In the genomic region with DNA sequence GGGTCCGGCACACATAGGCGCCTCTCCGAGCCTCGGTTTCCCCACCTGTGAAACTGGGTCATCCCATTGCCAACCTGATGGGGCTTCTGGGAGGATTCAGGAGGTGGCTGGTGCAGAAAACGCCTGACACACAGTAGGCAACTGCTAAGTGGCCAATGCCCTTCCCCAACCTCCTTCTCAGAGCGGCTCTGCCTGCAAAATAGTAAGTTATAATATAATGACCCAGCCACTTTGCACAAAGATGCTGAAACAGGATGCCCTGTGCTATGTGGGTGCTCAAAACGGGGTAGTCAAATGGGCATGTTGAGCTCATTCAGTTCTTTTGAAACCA, we compare ENCODE assay signal across 8 cellular contexts. TPM values are rescaled to one million over a fixed set of nuclear protein-coding genes. Genes with fewer than 3 reads are reported as not detected.
A peak's percentile ranks its signal among the peaks of the same experiment; 100 is the strongest.
DNase-seq lines count a peak whose midpoint lies in the region; ATAC-seq and TF ChIP-seq lines count a peak whose summit lies in the region.

No MANE protein-coding gene starts in this region.

- H3K36me3 Mint-ChIP-seq in activated CD4-positive, alpha-beta T cell treated with anti-CD3 and anti-CD28 coated beads for 36 hours (ENCODE audit: low read depth): no peaks in the 10 kb centered on the region
- no peaks in the 10 kb centered on the region for H3K36me3 Mint-ChIP-seq in activated T-helper 17 cell treated with anti-CD3 and anti-CD28 coated beads, Interleukin-2, amount 50 U/mL, for 72 hours (ENCODE audit: low read depth)

- no peaks in the 10 kb centered on the region for H3K9me3 Mint-ChIP-seq in activated CD4-positive, alpha-beta T cell treated with anti-CD3 and anti-CD28 coated beads for 36 hours (ENCODE audit: low read depth)
- no peaks in the 10 kb centered on the region for H3K9me3 Mint-ChIP-seq in activated T-helper 17 cell treated with anti-CD3 and anti-CD28 coated beads, Interleukin-2, amount 50 U/mL, for 72 hours

- H3K27ac ChIP-seq in testis: no peak overlapping the region

- peaks cover 3% of the 10 kb centered on the region for H3K4me1 ChIP-seq in testis

- H3K27ac Mint-ChIP-seq in activated CD4-positive, alpha-beta T cell treated with anti-CD3 and anti-CD28 coated beads for 36 hours: no peak overlapping the region
- no peak overlapping the region for H3K27ac Mint-ChIP-seq in activated T-helper 17 cell treated with anti-CD3 and anti-CD28 coated beads, Interleukin-2, amount 50 U/mL, for 72 hours

- intact Hi-C loops in activated CD4-positive, alpha-beta T cell treated with anti-CD3 and anti-CD28 coated beads for 36 hours (cut with DNase I, micrococcal nuclease): loop anchor here (1.0 to 5.0 kb wide), 15 partner anchors 23 to 544 kb away; a partner anchor contains a TSS
- intact Hi-C loops in testis (cut with DNase I; ENCODE audit: low total_unique reads): loop anchor here (10.0 kb wide), 1 partner anchor 91 kb away; a partner anchor contains a TSS

- peak overlapping the region; percentile 50 for H3K4me3 Mint-ChIP-seq in activated CD4-positive, alpha-beta T cell treated with anti-CD3 and anti-CD28 coated beads for 36 hours
- H3K4me3 Mint-ChIP-seq in activated T-helper 17 cell treated with anti-CD3 and anti-CD28 coated beads, Interleukin-2, amount 50 U/mL, for 72 hours: peak overlapping the region; percentile 62

- no peak for DNase-seq in activated CD4-positive, alpha-beta T cell treated with anti-CD3 and anti-CD28 coated beads for 36 hours
- no peak for DNase-seq in activated CD4-positive, alpha-beta T cell treated with anti-CD3 and anti-CD28 coated beads for 1 hour
- DNase-seq in kidney epithelial cell (ENCODE audit: low read depth) (no peak), testis (no peak), NCI-H1694 treated with DMSO at 0.1 percent for 48 hours (lab: John Stamatoyannopoulos, UW) (no peak)

- H3K27me3 Mint-ChIP-seq in activated CD4-positive, alpha-beta T cell treated with anti-CD3 and anti-CD28 coated beads for 36 hours: no peaks in the 10 kb centered on the region
- no peaks in the 10 kb centered on the region for H3K27me3 Mint-ChIP-seq in activated T-helper 17 cell treated with anti-CD3 and anti-CD28 coated beads, Interleukin-2, amount 50 U/mL, for 72 hours

- TF ChIP-seq POLR2A in testis (IDR thresholded peaks at IDR 0.05): no peak

- H3K27me3 ChIP-seq in kidney epithelial cell (ENCODE audit: control insufficient read depth, insufficient read depth, low read length) (no peaks in the 10 kb centered on the region), testis (no peaks in the 10 kb centered on the region)

- H3K4me1 Mint-ChIP-seq in activated CD4-positive, alpha-beta T cell treated with anti-CD3 and anti-CD28 coated beads for 36 hours: peaks cover 5% of the 10 kb centered on the region
- peaks cover 5% of the 10 kb centered on the region for H3K4me1 Mint-ChIP-seq in activated T-helper 17 cell treated with anti-CD3 and anti-CD28 coated beads, Interleukin-2, amount 50 U/mL, for 72 hours

- H3K36me3 ChIP-seq in kidney epithelial cell (ENCODE audit: control insufficient read depth, insufficient read depth, low read length): no peaks in the 10 kb centered on the region
- H3K36me3 ChIP-seq in testis (ENCODE audit: low read depth, missing control alignments): no peaks in the 10 kb centered on the region

- 7 to 15% methylated on average over 6 to 7 of the region's 7 CpGs for WGBS in testis, 2 donors

- CTCF ChIA-PET in activated CD4-positive, alpha-beta T cell treated with anti-CD3 and anti-CD28 coated beads for 36 hours (lab: Charles Lee): interaction anchor here (0.5 to 2.8 kb wide), 15 partner anchors 8 to 469 kb away, joined by 3 to 18 read pairs (median 5); a partner anchor contains a TSS

- TF ChIP-seq CTCF in kidney epithelial cell (IDR thresholded peaks at IDR 0.05; ENCODE audit: insufficient read depth, low read length, poor library complexity, severe bottlenecking) (no peak), testis (IDR thresholded peaks at IDR 0.05) (no peak)

- H3K9me3 ChIP-seq in testis: no peaks in the 10 kb centered on the region

- H3K4me3 ChIP-seq in kidney epithelial cell (ENCODE audit: low read depth, low read length) (peak overlapping the region; percentile 79), testis (peak overlapping the region; percentile 69 to 82)

- POLR2A ChIA-PET in activated CD4-positive, alpha-beta T cell treated with anti-CD3 and anti-CD28 coated beads for 36 hours (lab: Charles Lee): interaction anchor here (0.6 to 1.2 kb wide), 6 partner anchors 12 to 100 kb away, joined by 3 to 6 read pairs (median 4); a partner anchor contains a TSS

- ATAC-seq in activated CD4-positive, alpha-beta T cell treated with anti-CD3 and anti-CD28 coated beads for 36 hours: no peak
- ATAC-seq in activated T-helper 17 cell treated with anti-CD3 and anti-CD28 coated beads, Interleukin-2, amount 50 U/mL, for 72 hours (replicated peaks): no peak
- ATAC-seq in GM19324 (IDR thresholded peaks at IDR 0.05; ENCODE audit: low FRiP score, unreplicated experiment): no peak
- ATAC-seq in GM18520 (IDR thresholded peaks at IDR 0.05; ENCODE audit: unreplicated experiment): no peak

RNA-seq across cellular contexts. Expression of a gene that starts 0.5 kb away (rescaled TPM):
- total RNA-seq in activated CD4-positive, alpha-beta T cell treated with anti-CD3 and anti-CD28 coated beads for 36 hours: 10 to 100 TPM in 1 of 2 experiments, 1 to 10 TPM in 1; 9.1 to 10.1 TPM
- total RNA-seq in activated T-helper 17 cell treated with anti-CD3 and anti-CD28 coated beads, Interleukin-2, amount 50 U/mL, for 72 hours: 10 to 100 TPM; 10.6 to 15.5 TPM
- 75.0 and 95.9 TPM in 2 replicates for total RNA-seq in kidney epithelial cell
- 10 to 100 TPM; 62.6 to 84.5 TPM for total RNA-seq in testis
- polyA plus RNA-seq in testis (ENCODE audit: insufficient read depth, low read depth, low replicate concordance): 35.3 TPM

RNA-seq across cellular contexts. Expression of a gene that starts 23.4 kb away (rescaled TPM):
- 10 to 100 TPM; 74.3 to 93.4 TPM for total RNA-seq in activated CD4-positive, alpha-beta T cell treated with anti-CD3 and anti-CD28 coated beads for 36 hours
- 10 to 100 TPM; 79.0 to 81.1 TPM for total RNA-seq in activated T-helper 17 cell treated with anti-CD3 and anti-CD28 coated beads, Interleukin-2, amount 50 U/mL, for 72 hours
- total RNA-seq in kidney epithelial cell (58.2 and 69.8 TPM in 2 replicates), testis (10 to 100 TPM; 84.4 to 95.2 TPM)
- 126 TPM for polyA plus RNA-seq in testis (ENCODE audit: insufficient read depth, low read depth, low replicate concordance)

RNA-seq across cellular contexts. Expression of a gene that starts 31.2 kb away (rescaled TPM):
- 100 to 1,000 TPM; 250 to 304 TPM for total RNA-seq in activated CD4-positive, alpha-beta T cell treated with anti-CD3 and anti-CD28 coated beads for 36 hours
- 100 to 1,000 TPM; 155 to 289 TPM for total RNA-seq in activated T-helper 17 cell treated with anti-CD3 and anti-CD28 coated beads, Interleukin-2, amount 50 U/mL, for 72 hours
- total RNA-seq in kidney epithelial cell (97.1 and 115 TPM in 2 replicates), testis (100 to 1,000 TPM; 164 to 177 TPM)
- 198 TPM for polyA plus RNA-seq in testis (ENCODE audit: insufficient read depth, low read depth, low replicate concordance)

RNA-seq across cellular contexts. Expression of a gene that starts 49.6 kb away (rescaled TPM):
- total RNA-seq in activated CD4-positive, alpha-beta T cell treated with anti-CD3 and anti-CD28 coated beads for 36 hours: 1 to 10 TPM; 7.4 to 7.9 TPM
- total RNA-seq in activated T-helper 17 cell treated with anti-CD3 and anti-CD28 coated beads, Interleukin-2, amount 50 U/mL, for 72 hours: 100 to 1,000 TPM in 1 of 2 donors, 1 to 10 TPM in 1; 4.8 to 120 TPM
- total RNA-seq in kidney epithelial cell (22.4 and 31.4 TPM in 2 replicates), testis (10 to 100 TPM; 10.2 to 18.5 TPM)
- polyA plus RNA-seq in testis (ENCODE audit: insufficient read depth, low read depth, low replicate concordance): 10.0 TPM
